Comparison of ENCODE assay signal across 1 cellular context in the genomic region with DNA sequence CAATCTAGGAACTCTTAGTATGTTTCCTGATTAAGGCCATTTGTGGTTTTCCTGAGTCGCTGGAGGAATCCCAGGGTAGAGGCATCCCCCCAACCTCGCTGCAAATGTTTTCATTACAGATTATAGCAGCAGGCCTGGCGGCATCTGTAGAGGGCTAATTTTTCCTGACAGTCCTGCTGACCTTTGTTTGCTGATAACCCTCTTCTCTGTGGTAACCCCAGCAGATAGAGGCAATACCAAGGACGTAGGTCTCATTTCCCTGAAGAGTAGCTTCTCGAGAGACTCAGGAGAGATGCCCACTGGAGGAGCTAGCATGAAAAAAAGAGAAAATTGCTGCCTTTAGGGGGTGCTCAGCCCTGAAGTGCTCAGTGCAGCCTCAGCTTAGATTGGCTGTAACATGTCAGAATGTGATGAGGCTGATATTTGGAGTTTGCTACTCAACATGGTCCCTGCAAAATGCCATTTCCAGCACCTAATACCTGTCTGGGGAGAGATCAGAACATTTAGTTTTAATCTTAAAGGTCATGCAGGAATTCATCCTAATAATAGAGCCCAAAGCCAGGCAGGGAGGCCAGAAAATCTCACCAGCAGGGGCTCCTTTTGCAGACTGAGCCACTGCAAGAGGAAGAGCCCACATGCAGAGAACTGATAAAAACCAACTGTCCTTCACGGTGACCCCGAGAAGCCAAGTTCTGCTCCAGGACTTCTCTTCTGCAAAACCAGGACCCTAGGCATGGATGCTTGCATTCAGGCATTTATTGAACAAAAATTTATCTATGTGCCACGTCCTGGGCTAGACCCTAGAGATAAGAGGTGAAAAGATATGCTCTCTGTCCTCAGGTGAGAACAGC.
TF ChIP-seq lines count a peak whose summit lies in the region.

No MANE protein-coding gene starts in this region.

TF ChIP-seq in K562, 482 proteins besides CTCF, POLR2A, EP300 and RAD21 (continued from another document and continues in another):
- TF ChIP-seq, protein P1, sequence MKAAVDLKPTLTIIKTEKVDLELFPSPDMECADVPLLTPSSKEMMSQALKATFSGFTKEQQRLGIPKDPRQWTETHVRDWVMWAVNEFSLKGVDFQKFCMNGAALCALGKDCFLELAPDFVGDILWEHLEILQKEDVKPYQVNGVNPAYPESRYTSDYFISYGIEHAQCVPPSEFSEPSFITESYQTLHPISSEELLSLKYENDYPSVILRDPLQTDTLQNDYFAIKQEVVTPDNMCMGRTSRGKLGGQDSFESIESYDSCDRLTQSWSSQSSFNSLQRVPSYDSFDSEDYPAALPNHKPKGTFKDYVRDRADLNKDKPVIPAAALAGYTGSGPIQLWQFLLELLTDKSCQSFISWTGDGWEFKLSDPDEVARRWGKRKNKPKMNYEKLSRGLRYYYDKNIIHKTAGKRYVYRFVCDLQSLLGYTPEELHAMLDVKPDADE (conservative IDR thresholded peaks at IDR 0.05; ENCODE audit: control insufficient read depth, low read depth, low read length): peak; percentile 62; the same call in 1 of the 2 replicates
- TF ChIP-seq MECOM (CRISPR knock-in tag; IDR thresholded peaks at IDR 0.05) (peak; percentile 62; the same call in 1 of the 2 replicates), NFYB (IDR thresholded peaks at IDR 0.05; ENCODE audit: extremely low read depth, insufficient read length) (no peak), TAF7 (tag; IDR thresholded peaks at IDR 0.05) (no peak), NELFE (IDR thresholded peaks at IDR 0.05; ENCODE audit: insufficient read depth, insufficient read length) (no peak), ZNF253 (CRISPR knock-in tag; conservative IDR thresholded peaks at IDR 0.05) (no peak), HDAC1 (IDR thresholded peaks at IDR 0.05) (no peak), TBL1XR1 (IDR thresholded peaks at IDR 0.05; ENCODE audit: low read length in 2 of 2) (peak; percentile 15 to 19; a peak in 3 of 4 replicates), ELF4 (CRISPR knock-in tag; IDR thresholded peaks at IDR 0.05) (no peak), SRSF7 (optimal IDR thresholded peaks at IDR 0.05; ENCODE audit: low read depth, low read length) (no peak), SOX6 (IDR thresholded peaks at IDR 0.05) (0 out of 2 replicates have a peak, but pooled peaks have one; percentile 21), PRPF4 (IDR thresholded peaks at IDR 0.05; ENCODE audit: insufficient read depth, low read depth, low read length, poor library complexity, severe bottlenecking) (no peak), U2AF2 (optimal IDR thresholded peaks at IDR 0.05; ENCODE audit: low read depth, low read length) (no peak), STAG1 (CRISPR knock-in tag; IDR thresholded peaks at IDR 0.05; ENCODE audit: borderline replicate concordance) (no peak), GATAD2A (IDR thresholded peaks at IDR 0.05) (no peak), RBM15 (IDR thresholded peaks at IDR 0.05; ENCODE audit: insufficient read depth, low read length) (no peak), RUNX1 (IDR thresholded peaks at IDR 0.05; ENCODE audit: low read depth) (no peak), RBBP5 (IDR thresholded peaks at IDR 0.05; ENCODE audit: borderline replicate concordance, insufficient read depth, low read length, poor library complexity, severe bottlenecking) (peak; percentile 55), ZNF24 (IDR thresholded peaks at IDR 0.05) (peak; percentile 22; the same call in 1 of the 2 replicates), ZNF561 (CRISPR knock-in tag; conservative IDR thresholded peaks at IDR 0.05) (no peak), RAD51 (IDR thresholded peaks at IDR 0.05; ENCODE audit: borderline replicate concordance, low read depth) (0 out of 2 replicates have a peak, but pooled peaks have one; percentile 12), MAFK (IDR thresholded peaks at IDR 0.05; ENCODE audit: low read length) (no peak), SMAD4 (CRISPR knock-in tag; conservative IDR thresholded peaks at IDR 0.05) (peak; percentile 74), XRCC4 (IDR thresholded peaks at IDR 0.05; ENCODE audit: extremely low read depth, insufficient read depth, insufficient read length) (no peak)
- TF ChIP-seq, protein P2, sequence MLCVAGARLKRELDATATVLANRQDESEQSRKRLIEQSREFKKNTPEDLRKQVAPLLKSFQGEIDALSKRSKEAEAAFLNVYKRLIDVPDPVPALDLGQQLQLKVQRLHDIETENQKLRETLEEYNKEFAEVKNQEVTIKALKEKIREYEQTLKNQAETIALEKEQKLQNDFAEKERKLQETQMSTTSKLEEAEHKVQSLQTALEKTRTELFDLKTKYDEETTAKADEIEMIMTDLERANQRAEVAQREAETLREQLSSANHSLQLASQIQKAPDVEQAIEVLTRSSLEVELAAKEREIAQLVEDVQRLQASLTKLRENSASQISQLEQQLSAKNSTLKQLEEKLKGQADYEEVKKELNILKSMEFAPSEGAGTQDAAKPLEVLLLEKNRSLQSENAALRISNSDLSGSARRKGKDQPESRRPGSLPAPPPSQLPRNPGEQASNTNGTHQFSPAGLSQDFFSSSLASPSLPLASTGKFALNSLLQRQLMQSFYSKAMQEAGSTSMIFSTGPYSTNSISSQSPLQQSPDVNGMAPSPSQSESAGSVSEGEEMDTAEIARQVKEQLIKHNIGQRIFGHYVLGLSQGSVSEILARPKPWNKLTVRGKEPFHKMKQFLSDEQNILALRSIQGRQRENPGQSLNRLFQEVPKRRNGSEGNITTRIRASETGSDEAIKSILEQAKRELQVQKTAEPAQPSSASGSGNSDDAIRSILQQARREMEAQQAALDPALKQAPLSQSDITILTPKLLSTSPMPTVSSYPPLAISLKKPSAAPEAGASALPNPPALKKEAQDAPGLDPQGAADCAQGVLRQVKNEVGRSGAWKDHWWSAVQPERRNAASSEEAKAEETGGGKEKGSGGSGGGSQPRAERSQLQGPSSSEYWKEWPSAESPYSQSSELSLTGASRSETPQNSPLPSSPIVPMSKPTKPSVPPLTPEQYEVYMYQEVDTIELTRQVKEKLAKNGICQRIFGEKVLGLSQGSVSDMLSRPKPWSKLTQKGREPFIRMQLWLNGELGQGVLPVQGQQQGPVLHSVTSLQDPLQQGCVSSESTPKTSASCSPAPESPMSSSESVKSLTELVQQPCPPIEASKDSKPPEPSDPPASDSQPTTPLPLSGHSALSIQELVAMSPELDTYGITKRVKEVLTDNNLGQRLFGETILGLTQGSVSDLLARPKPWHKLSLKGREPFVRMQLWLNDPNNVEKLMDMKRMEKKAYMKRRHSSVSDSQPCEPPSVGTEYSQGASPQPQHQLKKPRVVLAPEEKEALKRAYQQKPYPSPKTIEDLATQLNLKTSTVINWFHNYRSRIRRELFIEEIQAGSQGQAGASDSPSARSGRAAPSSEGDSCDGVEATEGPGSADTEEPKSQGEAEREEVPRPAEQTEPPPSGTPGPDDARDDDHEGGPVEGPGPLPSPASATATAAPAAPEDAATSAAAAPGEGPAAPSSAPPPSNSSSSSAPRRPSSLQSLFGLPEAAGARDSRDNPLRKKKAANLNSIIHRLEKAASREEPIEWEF (CRISPR knock-in tag; IDR thresholded peaks at IDR 0.05): no peak
- TF ChIP-seq, protein P3, sequence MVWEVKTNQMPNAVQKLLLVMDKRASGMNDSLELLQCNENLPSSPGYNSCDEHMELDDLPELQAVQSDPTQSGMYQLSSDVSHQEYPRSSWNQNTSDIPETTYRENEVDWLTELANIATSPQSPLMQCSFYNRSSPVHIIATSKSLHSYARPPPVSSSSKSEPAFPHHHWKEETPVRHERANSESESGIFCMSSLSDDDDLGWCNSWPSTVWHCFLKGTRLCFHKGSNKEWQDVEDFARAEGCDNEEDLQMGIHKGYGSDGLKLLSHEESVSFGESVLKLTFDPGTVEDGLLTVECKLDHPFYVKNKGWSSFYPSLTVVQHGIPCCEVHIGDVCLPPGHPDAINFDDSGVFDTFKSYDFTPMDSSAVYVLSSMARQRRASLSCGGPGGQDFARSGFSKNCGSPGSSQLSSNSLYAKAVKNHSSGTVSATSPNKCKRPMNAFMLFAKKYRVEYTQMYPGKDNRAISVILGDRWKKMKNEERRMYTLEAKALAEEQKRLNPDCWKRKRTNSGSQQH (CRISPR knock-in tag; IDR thresholded peaks at IDR 0.05): no peak
- TF ChIP-seq, protein P4, sequence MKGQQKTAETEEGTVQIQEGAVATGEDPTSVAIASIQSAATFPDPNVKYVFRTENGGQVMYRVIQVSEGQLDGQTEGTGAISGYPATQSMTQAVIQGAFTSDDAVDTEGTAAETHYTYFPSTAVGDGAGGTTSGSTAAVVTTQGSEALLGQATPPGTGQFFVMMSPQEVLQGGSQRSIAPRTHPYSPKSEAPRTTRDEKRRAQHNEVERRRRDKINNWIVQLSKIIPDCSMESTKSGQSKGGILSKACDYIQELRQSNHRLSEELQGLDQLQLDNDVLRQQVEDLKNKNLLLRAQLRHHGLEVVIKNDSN (CRISPR knock-in tag; IDR thresholded peaks at IDR 0.05): no peak
- TF ChIP-seq, protein P5, sequence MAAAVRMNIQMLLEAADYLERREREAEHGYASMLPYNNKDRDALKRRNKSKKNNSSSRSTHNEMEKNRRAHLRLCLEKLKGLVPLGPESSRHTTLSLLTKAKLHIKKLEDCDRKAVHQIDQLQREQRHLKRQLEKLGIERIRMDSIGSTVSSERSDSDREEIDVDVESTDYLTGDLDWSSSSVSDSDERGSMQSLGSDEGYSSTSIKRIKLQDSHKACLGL (CRISPR knock-in tag; IDR thresholded peaks at IDR 0.05; ENCODE audit: borderline replicate concordance, poor library complexity, severe bottlenecking): no peak
- TF ChIP-seq, protein P6, sequence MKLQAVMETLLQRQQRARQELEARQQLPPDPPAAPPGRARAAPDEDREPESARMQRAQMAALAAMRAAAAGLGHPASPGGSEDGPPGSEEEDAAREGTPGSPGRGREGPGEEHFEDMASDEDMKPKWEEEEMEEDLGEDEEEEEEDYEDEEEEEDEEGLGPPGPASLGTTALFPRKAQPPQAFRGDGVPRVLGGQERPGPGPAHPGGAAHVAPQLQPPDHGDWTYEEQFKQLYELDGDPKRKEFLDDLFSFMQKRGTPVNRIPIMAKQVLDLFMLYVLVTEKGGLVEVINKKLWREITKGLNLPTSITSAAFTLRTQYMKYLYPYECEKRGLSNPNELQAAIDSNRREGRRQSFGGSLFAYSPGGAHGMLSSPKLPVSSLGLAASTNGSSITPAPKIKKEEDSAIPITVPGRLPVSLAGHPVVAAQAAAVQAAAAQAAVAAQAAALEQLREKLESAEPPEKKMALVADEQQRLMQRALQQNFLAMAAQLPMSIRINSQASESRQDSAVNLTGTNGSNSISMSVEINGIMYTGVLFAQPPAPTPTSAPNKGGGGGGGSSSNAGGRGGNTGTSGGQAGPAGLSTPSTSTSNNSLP (IDR thresholded peaks at IDR 0.05; ENCODE audit: borderline replicate concordance, low read depth, low read length): peak; percentile 6; the same call in 1 of the 2 replicates
- TF ChIP-seq, protein P7, sequence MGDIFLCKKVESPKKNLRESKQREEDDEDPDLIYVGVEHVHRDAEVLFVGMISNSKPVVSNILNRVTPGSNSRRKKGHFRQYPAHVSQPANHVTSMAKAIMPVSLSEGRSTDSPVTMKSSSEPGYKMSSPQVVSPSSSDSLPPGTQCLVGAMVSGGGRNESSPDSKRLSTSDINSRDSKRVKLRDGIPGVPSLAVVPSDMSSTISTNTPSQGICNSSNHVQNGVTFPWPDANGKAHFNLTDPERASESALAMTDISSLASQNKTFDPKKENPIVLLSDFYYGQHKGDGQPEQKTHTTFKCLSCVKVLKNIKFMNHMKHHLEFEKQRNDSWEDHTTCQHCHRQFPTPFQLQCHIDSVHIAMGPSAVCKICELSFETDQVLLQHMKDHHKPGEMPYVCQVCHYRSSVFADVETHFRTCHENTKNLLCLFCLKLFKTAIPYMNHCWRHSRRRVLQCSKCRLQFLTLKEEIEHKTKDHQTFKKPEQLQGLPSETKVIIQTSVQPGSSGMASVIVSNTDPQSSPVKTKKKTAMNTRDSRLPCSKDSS (IDR thresholded peaks at IDR 0.05; ENCODE audit: low read depth, partially characterized antibody): no peak
- TF ChIP-seq, protein P8, sequence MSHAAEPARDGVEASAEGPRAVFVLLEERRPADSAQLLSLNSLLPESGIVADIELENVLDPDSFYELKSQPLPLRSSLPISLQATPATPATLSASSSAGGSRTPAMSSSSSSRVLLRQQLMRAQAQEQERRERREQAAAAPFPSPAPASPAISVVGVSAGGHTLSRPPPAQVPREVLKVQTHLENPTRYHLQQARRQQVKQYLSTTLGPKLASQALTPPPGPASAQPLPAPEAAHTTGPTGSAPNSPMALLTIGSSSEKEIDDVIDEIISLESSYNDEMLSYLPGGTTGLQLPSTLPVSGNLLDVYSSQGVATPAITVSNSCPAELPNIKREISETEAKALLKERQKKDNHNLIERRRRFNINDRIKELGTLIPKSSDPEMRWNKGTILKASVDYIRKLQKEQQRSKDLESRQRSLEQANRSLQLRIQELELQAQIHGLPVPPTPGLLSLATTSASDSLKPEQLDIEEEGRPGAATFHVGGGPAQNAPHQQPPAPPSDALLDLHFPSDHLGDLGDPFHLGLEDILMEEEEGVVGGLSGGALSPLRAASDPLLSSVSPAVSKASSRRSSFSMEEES (CRISPR knock-in tag; IDR thresholded peaks at IDR 0.05): no peak
- TF ChIP-seq, protein P9, sequence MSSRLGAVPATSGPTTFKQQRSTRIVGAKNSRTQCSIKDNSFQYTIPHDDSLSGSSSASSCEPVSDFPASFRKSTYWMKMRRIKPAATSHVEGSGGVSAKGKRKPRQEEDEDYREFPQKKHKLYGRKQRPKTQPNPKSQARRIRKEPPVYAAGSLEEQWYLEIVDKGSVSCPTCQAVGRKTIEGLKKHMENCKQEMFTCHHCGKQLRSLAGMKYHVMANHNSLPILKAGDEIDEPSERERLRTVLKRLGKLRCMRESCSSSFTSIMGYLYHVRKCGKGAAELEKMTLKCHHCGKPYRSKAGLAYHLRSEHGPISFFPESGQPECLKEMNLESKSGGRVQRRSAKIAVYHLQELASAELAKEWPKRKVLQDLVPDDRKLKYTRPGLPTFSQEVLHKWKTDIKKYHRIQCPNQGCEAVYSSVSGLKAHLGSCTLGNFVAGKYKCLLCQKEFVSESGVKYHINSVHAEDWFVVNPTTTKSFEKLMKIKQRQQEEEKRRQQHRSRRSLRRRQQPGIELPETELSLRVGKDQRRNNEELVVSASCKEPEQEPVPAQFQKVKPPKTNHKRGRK (tag; IDR thresholded peaks at IDR 0.05): no peak
- TF ChIP-seq, protein P10, sequence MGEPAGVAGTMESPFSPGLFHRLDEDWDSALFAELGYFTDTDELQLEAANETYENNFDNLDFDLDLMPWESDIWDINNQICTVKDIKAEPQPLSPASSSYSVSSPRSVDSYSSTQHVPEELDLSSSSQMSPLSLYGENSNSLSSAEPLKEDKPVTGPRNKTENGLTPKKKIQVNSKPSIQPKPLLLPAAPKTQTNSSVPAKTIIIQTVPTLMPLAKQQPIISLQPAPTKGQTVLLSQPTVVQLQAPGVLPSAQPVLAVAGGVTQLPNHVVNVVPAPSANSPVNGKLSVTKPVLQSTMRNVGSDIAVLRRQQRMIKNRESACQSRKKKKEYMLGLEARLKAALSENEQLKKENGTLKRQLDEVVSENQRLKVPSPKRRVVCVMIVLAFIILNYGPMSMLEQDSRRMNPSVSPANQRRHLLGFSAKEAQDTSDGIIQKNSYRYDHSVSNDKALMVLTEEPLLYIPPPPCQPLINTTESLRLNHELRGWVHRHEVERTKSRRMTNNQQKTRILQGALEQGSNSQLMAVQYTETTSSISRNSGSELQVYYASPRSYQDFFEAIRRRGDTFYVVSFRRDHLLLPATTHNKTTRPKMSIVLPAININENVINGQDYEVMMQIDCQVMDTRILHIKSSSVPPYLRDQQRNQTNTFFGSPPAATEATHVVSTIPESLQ (CRISPR knock-in tag; IDR thresholded peaks at IDR 0.05): no peak
